Comparison of ENCODE assay signal across 2 cellular contexts in genomic region chr9:122213589-122214413, GRCh38.
TF ChIP-seq lines count a peak whose summit lies in the region.

No MANE protein-coding gene starts in this region.

TF ChIP-seq in SK-N-SH, 30 proteins besides CTCF, POLR2A, EP300 and RAD21:
- TF ChIP-seq JUND (IDR thresholded peaks at IDR 0.05) (no peak), MAX (IDR thresholded peaks at IDR 0.05; ENCODE audit: low read depth) (peak; percentile 78), GABPA (IDR thresholded peaks at IDR 0.05; ENCODE audit: low read depth) (no peak)

TF ChIP-seq in K562, 482 proteins besides CTCF, POLR2A, EP300 and RAD21 (continues in another document):
- TF ChIP-seq ARID4B (CRISPR knock-in tag; IDR thresholded peaks at IDR 0.05) (no peak), YY1 (IDR thresholded peaks at IDR 0.05; ENCODE audit: borderline replicate concordance in 1 of 3, control insufficient read depth in 1 of 3, extremely low read depth in 1 of 3, insufficient read depth in 3 of 3, insufficient read length in 1 of 3, insufficient replicate concordance in 2 of 3, low read depth in 1 of 3, low read length in 2 of 3) (peak in 1 of 3 experiments; percentile 78), ZZZ3 (IDR thresholded peaks at IDR 0.05) (no peak), IFI16 (CRISPR knock-in tag; IDR thresholded peaks at IDR 0.05) (no peak), HSF4 (CRISPR knock-in tag; IDR thresholded peaks at IDR 0.05; ENCODE audit: borderline replicate concordance) (no peak), NFE2 (IDR thresholded peaks at IDR 0.05; ENCODE audit: low read depth) (no peak), NCOA1 (IDR thresholded peaks at IDR 0.05; ENCODE audit: low read depth) (no peak), ZBTB11 (CRISPR knock-in tag; IDR thresholded peaks at IDR 0.05) (peak in 1 of 3 experiments; percentile 78; a peak in 2 of 6 replicates), AFF4 (CRISPR knock-in tag; IDR thresholded peaks at IDR 0.05) (0 out of 2 replicates have a peak, but pooled peaks have one; percentile 30), HLTF (IDR thresholded peaks at IDR 0.05) (no peak), ZNF175 (CRISPR knock-in tag; IDR thresholded peaks at IDR 0.05; ENCODE audit: low read depth) (no peak), ZNF592 (IDR thresholded peaks at IDR 0.05) (peak; percentile 80), ZNF444 (CRISPR knock-in tag; IDR thresholded peaks at IDR 0.05) (no peak), KDM5B (IDR thresholded peaks at IDR 0.05; ENCODE audit: insufficient replicate concordance, low read depth, low read length) (peak; percentile 57), MCM2 (IDR thresholded peaks at IDR 0.05; ENCODE audit: low read depth) (no peak), TBP (optimal IDR thresholded peaks at IDR 0.05; ENCODE audit: low read depth, low read length) (peak; percentile 46), HMG20B (CRISPR knock-in tag; IDR thresholded peaks at IDR 0.05) (no peak), U2AF2 (optimal IDR thresholded peaks at IDR 0.05; ENCODE audit: low read depth, low read length) (no peak), RBBP5 (IDR thresholded peaks at IDR 0.05; ENCODE audit: borderline replicate concordance, insufficient read depth, low read length, poor library complexity, severe bottlenecking) (peak; percentile 39), STAG1 (CRISPR knock-in tag; IDR thresholded peaks at IDR 0.05; ENCODE audit: borderline replicate concordance) (peak; percentile 32; the same call in 1 of the 2 replicates)
- TF ChIP-seq, protein P1, sequence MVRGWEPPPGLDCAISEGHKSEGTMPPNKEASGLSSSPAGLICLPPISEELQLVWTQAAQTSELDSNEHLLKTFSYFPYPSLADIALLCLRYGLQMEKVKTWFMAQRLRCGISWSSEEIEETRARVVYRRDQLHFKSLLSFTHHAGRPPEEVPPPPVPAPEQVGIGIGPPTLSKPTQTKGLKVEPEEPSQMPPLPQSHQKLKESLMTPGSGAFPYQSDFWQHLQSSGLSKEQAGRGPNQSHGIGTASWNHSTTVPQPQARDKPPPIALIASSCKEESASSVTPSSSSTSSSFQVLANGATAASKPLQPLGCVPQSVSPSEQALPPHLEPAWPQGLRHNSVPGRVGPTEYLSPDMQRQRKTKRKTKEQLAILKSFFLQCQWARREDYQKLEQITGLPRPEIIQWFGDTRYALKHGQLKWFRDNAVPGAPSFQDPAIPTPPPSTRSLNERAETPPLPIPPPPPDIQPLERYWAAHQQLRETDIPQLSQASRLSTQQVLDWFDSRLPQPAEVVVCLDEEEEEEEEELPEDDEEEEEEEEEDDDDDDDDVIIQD (CRISPR knock-in tag; IDR thresholded peaks at IDR 0.05), result no peak
- TF ChIP-seq, protein P2, sequence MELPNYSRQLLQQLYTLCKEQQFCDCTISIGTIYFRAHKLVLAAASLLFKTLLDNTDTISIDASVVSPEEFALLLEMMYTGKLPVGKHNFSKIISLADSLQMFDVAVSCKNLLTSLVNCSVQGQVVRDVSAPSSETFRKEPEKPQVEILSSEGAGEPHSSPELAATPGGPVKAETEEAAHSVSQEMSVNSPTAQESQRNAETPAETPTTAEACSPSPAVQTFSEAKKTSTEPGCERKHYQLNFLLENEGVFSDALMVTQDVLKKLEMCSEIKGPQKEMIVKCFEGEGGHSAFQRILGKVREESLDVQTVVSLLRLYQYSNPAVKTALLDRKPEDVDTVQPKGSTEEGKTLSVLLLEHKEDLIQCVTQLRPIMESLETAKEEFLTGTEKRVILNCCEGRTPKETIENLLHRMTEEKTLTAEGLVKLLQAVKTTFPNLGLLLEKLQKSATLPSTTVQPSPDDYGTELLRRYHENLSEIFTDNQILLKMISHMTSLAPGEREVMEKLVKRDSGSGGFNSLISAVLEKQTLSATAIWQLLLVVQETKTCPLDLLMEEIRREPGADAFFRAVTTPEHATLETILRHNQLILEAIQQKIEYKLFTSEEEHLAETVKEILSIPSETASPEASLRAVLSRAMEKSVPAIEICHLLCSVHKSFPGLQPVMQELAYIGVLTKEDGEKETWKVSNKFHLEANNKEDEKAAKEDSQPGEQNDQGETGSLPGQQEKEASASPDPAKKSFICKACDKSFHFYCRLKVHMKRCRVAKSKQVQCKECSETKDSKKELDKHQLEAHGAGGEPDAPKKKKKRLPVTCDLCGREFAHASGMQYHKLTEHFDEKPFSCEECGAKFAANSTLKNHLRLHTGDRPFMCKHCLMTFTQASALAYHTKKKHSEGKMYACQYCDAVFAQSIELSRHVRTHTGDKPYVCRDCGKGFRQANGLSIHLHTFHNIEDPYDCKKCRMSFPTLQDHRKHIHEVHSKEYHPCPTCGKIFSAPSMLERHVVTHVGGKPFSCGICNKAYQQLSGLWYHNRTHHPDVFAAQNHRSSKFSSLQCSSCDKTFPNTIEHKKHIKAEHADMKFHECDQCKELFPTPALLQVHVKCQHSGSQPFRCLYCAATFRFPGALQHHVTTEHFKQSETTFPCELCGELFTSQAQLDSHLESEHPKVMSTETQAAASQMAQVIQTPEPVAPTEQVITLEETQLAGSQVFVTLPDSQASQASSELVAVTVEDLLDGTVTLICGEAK (IDR thresholded peaks at IDR 0.05), result 0 out of 2 replicates have a peak, but pooled peaks have one; percentile 10
- TF ChIP-seq, protein P2 (CRISPR knock-in tag; IDR thresholded peaks at IDR 0.05), result no peak
